In genomic region chr4:113052379-113052951, GRCh38 we compare ENCODE assay signal across 10 cellular contexts. TPM values are rescaled to one million over a fixed set of nuclear protein-coding genes. Genes with fewer than 3 reads are reported as not detected.
A peak's percentile ranks its signal among the peaks of the same experiment; 100 is the strongest.
DNase-seq lines count a peak whose midpoint lies in the region; ATAC-seq, FAIRE-seq and TF ChIP-seq lines count a peak whose summit lies in the region.
"Had no signal": no experiment of that assay in that cellular context is flagged by ENCODE, and none has a peak within 500 bp of the region (broad histone marks: within the 10 kb centered on the region; RNA-seq: fewer than 3 reads in every experiment).

No MANE protein-coding gene starts in this region.

- no peaks in the 10 kb centered on the region for H3K36me3 Mint-ChIP-seq in progenitor cell of endocrine pancreas (ENCODE audit: insufficient read depth)
- H3K36me3 Mint-ChIP-seq: activated naive CD8-positive, alpha-beta T cell treated with anti-CD3 and anti-CD28 coated beads, Interleukin-2, amount 10 ng/mL, durations not matched to agents 7 days and 5 days had no signal

- no peaks in the 10 kb centered on the region for H3K27me3 Mint-ChIP-seq in progenitor cell of endocrine pancreas

- no peak overlapping the region for H3K9ac ChIP-seq in DND-41 (ENCODE audit: low read depth, low read length)

- H4K20me1 ChIP-seq in DND-41 (ENCODE audit: insufficient read depth, low read length): no peaks in the 10 kb centered on the region

- no peak for FAIRE-seq in frontal cortex (lab: Jason Lieb, UNC)

- intact Hi-C loops in Right ventricle myocardium superior (cut with DNase I): no loop called here

- H3K27me3 ChIP-seq in DND-41 (ENCODE audit: insufficient read depth, low read length, poor library complexity): no peaks in the 10 kb centered on the region

- TF ChIP-seq CTCF in DND-41 (IDR thresholded peaks at IDR 0.05; ENCODE audit: borderline replicate concordance, extremely low read depth, low read length, poor library complexity, severe bottlenecking) (no peak), progenitor cell of endocrine pancreas (IDR thresholded peaks at IDR 0.05; ENCODE audit: unreplicated experiment) (no peak)

- ATAC-seq in DND-41 (ENCODE audit: insufficient read depth, low read depth) (peak; percentile 97), GM21367 (IDR thresholded peaks at IDR 0.05; ENCODE audit: unreplicated experiment) (peak; percentile 87), Right ventricle myocardium superior (ENCODE audit: poor library complexity) (no peak)
- ATAC-seq: HCT116 had no signal

- H3K27ac Mint-ChIP-seq in progenitor cell of endocrine pancreas: no peak overlapping the region
- H3K27ac Mint-ChIP-seq: activated naive CD8-positive, alpha-beta T cell treated with anti-CD3 and anti-CD28 coated beads, Interleukin-2, amount 10 ng/mL, durations not matched to agents 7 days and 5 days had no signal

- H3K4me1 ChIP-seq in DND-41 (ENCODE audit: insufficient read depth, low read length): no peaks in the 10 kb centered on the region

- H3K4me1 Mint-ChIP-seq in progenitor cell of endocrine pancreas (ENCODE audit: low read depth): no peaks in the 10 kb centered on the region
- H3K4me1 Mint-ChIP-seq: activated naive CD8-positive, alpha-beta T cell treated with anti-CD3 and anti-CD28 coated beads, Interleukin-2, amount 10 ng/mL, durations not matched to agents 7 days and 5 days had no signal

- DNase-seq in DND-41 (peak; percentile 49), HK-2 (ENCODE audit: unreplicated experiment) (peak; percentile 70), cerebellum (ENCODE audit: low spot score) (peak; percentile 51), Right ventricle myocardium superior (no peak), frontal cortex (ENCODE audit: low spot score in 2 of 2) (no peak), medulla oblongata (ENCODE audit: extremely low spot score) (no peak), progenitor cell of endocrine pancreas (ENCODE audit: low spot score, unreplicated experiment) (no peak)
- DNase-seq: activated naive CD8-positive, alpha-beta T cell treated with anti-CD3 and anti-CD28 coated beads, Interleukin-2, amount 10 ng/mL, durations not matched to agents 7 days and 5 days had no signal

- H3K4me3 ChIP-seq in DND-41 (ENCODE audit: low read depth in 1 of 2, low read length in 2 of 2): no peak overlapping the region

- H3K36me3 ChIP-seq in DND-41 (ENCODE audit: insufficient read depth, low read length): no peaks in the 10 kb centered on the region

- no peak overlapping the region for H3K4me3 Mint-ChIP-seq in progenitor cell of endocrine pancreas (ENCODE audit: low read depth)
- H3K4me3 Mint-ChIP-seq: activated naive CD8-positive, alpha-beta T cell treated with anti-CD3 and anti-CD28 coated beads, Interleukin-2, amount 10 ng/mL, durations not matched to agents 7 days and 5 days had no signal

- no peaks in the 10 kb centered on the region for H3K9me3 ChIP-seq in DND-41 (ENCODE audit: insufficient read depth, low read length, severe bottlenecking)

- no peak overlapping the region for H2AFZ ChIP-seq in DND-41 (ENCODE audit: low read depth, low read length)

- H3K27ac ChIP-seq in DND-41 (ENCODE audit: low read length): no peak overlapping the region

- no peak overlapping the region for H3K4me2 ChIP-seq in DND-41 (ENCODE audit: insufficient read depth, low read length)

- no peaks in the 10 kb centered on the region for H3K79me2 ChIP-seq in DND-41 (ENCODE audit: insufficient read depth, low read length)

- no peaks in the 10 kb centered on the region for H3K9me3 Mint-ChIP-seq in progenitor cell of endocrine pancreas (ENCODE audit: low read depth)
- H3K9me3 Mint-ChIP-seq: activated naive CD8-positive, alpha-beta T cell treated with anti-CD3 and anti-CD28 coated beads, Interleukin-2, amount 10 ng/mL, durations not matched to agents 7 days and 5 days had no signal

RNA-seq across cellular contexts. Expression of gene ANK2, which starts 3.0 kb away (rescaled TPM):
- total RNA-seq in cerebellum (333 TPM), Right ventricle myocardium superior (289 TPM), frontal cortex (477 TPM), progenitor cell of endocrine pancreas (9.1 and 11.1 TPM in 2 replicates)

Comparison
In these comparisons a context has a peak if more than half of its experiments do, and no peak if none do; other contexts are left out.
1. DNase-seq: peak in DND-41 (single experiment), HK-2 (single experiment) and cerebellum (single experiment); none in Right ventricle myocardium superior (single experiment), frontal cortex (0 of 2), medulla oblongata (single experiment) and progenitor cell of endocrine pancreas (single experiment).
2. RNA of gene ANK2, which starts 3.0 kb away (total RNA-seq): 477 TPM in frontal cortex (single experiment), 333 TPM in cerebellum (single experiment) and 289 TPM in Right ventricle myocardium superior (single experiment); 9.1 to 11.1 TPM in progenitor cell of endocrine pancreas; every median in the first group is over 10 times any median in the second.